Comparison of ENCODE assay signal across 19 cellular contexts in the genomic region with DNA sequence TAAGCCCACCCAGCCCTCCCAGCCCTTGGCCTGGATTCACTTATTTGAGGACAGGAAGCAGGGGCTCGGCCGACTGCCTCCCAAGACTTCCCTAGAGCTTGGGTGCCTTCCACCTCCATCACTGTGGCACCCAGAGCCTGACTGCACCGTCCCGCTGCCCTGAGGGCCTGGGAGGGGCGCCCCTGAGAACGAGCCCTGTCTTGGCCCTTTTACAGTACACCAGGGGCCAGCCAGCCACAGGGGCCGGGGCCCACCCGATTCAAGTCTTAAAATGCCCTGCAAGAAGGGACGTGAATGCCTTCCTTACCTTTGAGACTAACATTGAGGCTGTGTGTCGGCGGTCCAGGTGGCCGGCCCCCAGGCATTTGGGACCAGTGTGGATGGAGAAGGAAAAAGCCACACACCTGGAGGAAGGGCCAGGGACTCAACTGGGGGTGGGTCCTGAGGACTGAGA. TPM values are rescaled to one million over a fixed set of nuclear protein-coding genes. Genes with fewer than 3 reads are reported as not detected.
A peak's percentile ranks its signal among the peaks of the same experiment; 100 is the strongest.
DNase-seq lines count a peak whose midpoint lies in the region; ATAC-seq and TF ChIP-seq lines count a peak whose summit lies in the region.
"Had no signal": no experiment of that assay in that cellular context is flagged by ENCODE, and none has a peak within 500 bp of the region (broad histone marks: within the 10 kb centered on the region; RNA-seq: fewer than 3 reads in every experiment).

No MANE protein-coding gene starts in this region.

- no peak overlapping the region for H3K4me3 Mint-ChIP-seq in T-helper 2 cell treated with Interferon-gamma antibody and Interleukin-4, amounts not matched to agents 5 μg/mL and 100 μg/mL, for 36 hours
- no peak overlapping the region for H3K4me3 Mint-ChIP-seq in CD4-positive, alpha-beta T cell
- H3K4me3 Mint-ChIP-seq in activated naive CD8-positive, alpha-beta T cell treated with anti-CD3 and anti-CD28 coated beads for 36 hours = no peak overlapping the region
- H3K4me3 Mint-ChIP-seq in natural killer cell = no peak overlapping the region
- H3K4me3 Mint-ChIP-seq: nephron had no signal

- no peaks in the 10 kb centered on the region for H3K9me3 Mint-ChIP-seq in T-helper 2 cell treated with Interferon-gamma antibody and Interleukin-4, amounts not matched to agents 5 μg/mL and 100 μg/mL, for 36 hours
- no peaks in the 10 kb centered on the region for H3K9me3 Mint-ChIP-seq in CD4-positive, alpha-beta T cell
- H3K9me3 Mint-ChIP-seq in activated naive CD8-positive, alpha-beta T cell treated with anti-CD3 and anti-CD28 coated beads for 36 hours = no peaks in the 10 kb centered on the region
- no peaks in the 10 kb centered on the region for H3K9me3 Mint-ChIP-seq in natural killer cell
- H3K9me3 Mint-ChIP-seq: H9, nephron had no signal

- no peaks in the 10 kb centered on the region for H3K9me3 ChIP-seq in CD4-positive, alpha-beta T cell (ENCODE audit: control insufficient read depth, low read length)
- H3K9me3 ChIP-seq in thyroid gland = no peaks in the 10 kb centered on the region
- H3K9me3 ChIP-seq: BE2C, prostate gland had no signal

- CTCF ChIA-PET in CD4-positive, alpha-beta T cell (lab: Charles Lee) = no interaction called here

- POLR2A ChIA-PET in CD4-positive, alpha-beta T cell (lab: Charles Lee) = interaction anchor here (18.0 kb wide), 1 partner anchor 11 kb away, joined by 738 read pairs; a partner anchor contains a TSS

- no peaks in the 10 kb centered on the region for H3K4me1 ChIP-seq in thyroid gland
- H3K4me1 ChIP-seq: BE2C, prostate gland had no signal

- H3K4me1 Mint-ChIP-seq in T-helper 2 cell treated with Interferon-gamma antibody and Interleukin-4, amounts not matched to agents 5 μg/mL and 100 μg/mL, for 36 hours (ENCODE audit: low read depth) = peaks cover 43% of the 10 kb centered on the region
- H3K4me1 Mint-ChIP-seq in CD4-positive, alpha-beta T cell (ENCODE audit: low read depth) = peaks cover 70% of the 10 kb centered on the region
- peaks cover 62% of the 10 kb centered on the region for H3K4me1 Mint-ChIP-seq in activated naive CD8-positive, alpha-beta T cell treated with anti-CD3 and anti-CD28 coated beads for 36 hours
- H3K4me1 Mint-ChIP-seq in natural killer cell = peaks cover 38 to 51% of the 10 kb centered on the region in 2 donors

- H3K36me3 Mint-ChIP-seq in T-helper 2 cell treated with Interferon-gamma antibody and Interleukin-4, amounts not matched to agents 5 μg/mL and 100 μg/mL, for 36 hours (ENCODE audit: low read depth) = peaks cover 48% of the 10 kb centered on the region
- H3K36me3 Mint-ChIP-seq in CD4-positive, alpha-beta T cell (ENCODE audit: low read depth) = peaks cover 72% of the 10 kb centered on the region
- H3K36me3 Mint-ChIP-seq in activated naive CD8-positive, alpha-beta T cell treated with anti-CD3 and anti-CD28 coated beads for 36 hours = peaks cover 28% of the 10 kb centered on the region
- peaks cover 8% of the 10 kb centered on the region for H3K36me3 Mint-ChIP-seq in natural killer cell

- H3K4me3 ChIP-seq in thyroid gland (replicated peaks in 1 of 3) = no peak overlapping the region
- H3K4me3 ChIP-seq: prostate gland had no signal

- intact Hi-C loops in CD4-positive, alpha-beta T cell (cut with DNase I, micrococcal nuclease) = no loop called here
- intact Hi-C loops in natural killer cell (cut with micrococcal nuclease) (loop anchor here (10.0 kb wide), 2 partner anchors 475 to 1885 kb away; no protein-coding TSS in a partner anchor), thyroid gland (cut with DNase I) (no loop called here)

- WGBS in thyroid gland, 2 donors = 95 to 100% methylated on average over 4 to 12 of the region's 12 CpGs

- H3K27me3 ChIP-seq in CD4-positive, alpha-beta T cell (ENCODE audit: control insufficient read depth, insufficient read depth, low read length) = no peaks in the 10 kb centered on the region
- H3K27me3 ChIP-seq in thyroid gland = no peaks in the 10 kb centered on the region
- H3K27me3 ChIP-seq: BE2C had no signal

- peak overlapping the region; percentile 60 for H3K27ac Mint-ChIP-seq in T-helper 2 cell treated with Interferon-gamma antibody and Interleukin-4, amounts not matched to agents 5 μg/mL and 100 μg/mL, for 36 hours
- peak overlapping the region; percentile 98 for H3K27ac Mint-ChIP-seq in CD4-positive, alpha-beta T cell
- H3K27ac Mint-ChIP-seq in activated naive CD8-positive, alpha-beta T cell treated with anti-CD3 and anti-CD28 coated beads for 36 hours = peak overlapping the region; percentile 61
- peak overlapping the region; percentile 33 to 64 for H3K27ac Mint-ChIP-seq in natural killer cell
- H3K27ac Mint-ChIP-seq: nephron had no signal

- no peaks in the 10 kb centered on the region for H3K27me3 Mint-ChIP-seq in T-helper 2 cell treated with Interferon-gamma antibody and Interleukin-4, amounts not matched to agents 5 μg/mL and 100 μg/mL, for 36 hours (ENCODE audit: low read depth)
- no peaks in the 10 kb centered on the region for H3K27me3 Mint-ChIP-seq in CD4-positive, alpha-beta T cell
- H3K27me3 Mint-ChIP-seq in activated naive CD8-positive, alpha-beta T cell treated with anti-CD3 and anti-CD28 coated beads for 36 hours = no peaks in the 10 kb centered on the region
- H3K27me3 Mint-ChIP-seq in natural killer cell (ENCODE audit: low read depth in 2 of 2) = no peaks in the 10 kb centered on the region

- no peaks in the 10 kb centered on the region for H3K36me3 ChIP-seq in thyroid gland
- H3K36me3 ChIP-seq: BE2C, prostate gland had no signal

- ATAC-seq in CD4-positive, alpha-beta T cell (ENCODE audit: poor library complexity) = no peak
- no peak for ATAC-seq in natural killer cell
- no peak for ATAC-seq in GM19463 (IDR thresholded peaks at IDR 0.05; ENCODE audit: unreplicated experiment)

- TF ChIP-seq POLR2A in thyroid gland (IDR thresholded peaks at IDR 0.05) = no peak

- TF ChIP-seq CTCF in CD4-positive, alpha-beta T cell (IDR thresholded peaks at IDR 0.05) = no peak
- TF ChIP-seq CTCF in natural killer cell (IDR thresholded peaks at IDR 0.05) (no peak), thyroid gland (IDR thresholded peaks at IDR 0.05) (no peak)

- DNase-seq in T-helper 2 cell treated with Interferon-gamma antibody and Interleukin-4, amounts not matched to agents 5 μg/mL and 100 μg/mL, for 36 hours (ENCODE audit: low spot score) = no peak
- DNase-seq in T-helper 2 cell (no peak), natural killer cell (no peak), thyroid gland (no peak)
- no peak for DNase-seq in CD4-positive, alpha-beta T cell
- DNase-seq in activated naive CD8-positive, alpha-beta T cell treated with anti-CD3 and anti-CD28 coated beads for 36 hours = no peak
- DNase-seq in activated effector memory CD4-positive, alpha-beta T cell treated with Interleukin-2 at 50 U/mL for 16 hours = no peak
- DNase-seq: 8988T; BE2C; H9; hypothalamus; NCI-H146; NCI-H2171; NCI-H526 treated with DMSO at 0.1 percent for 48 hours; stimulated activated CD4-positive, alpha-beta T cell treated with anti-CD3 and anti-CD28 coated beads, Interleukin-4, amount 100 ng/mL, for 4 hours; substantia nigra had no signal

- no peak overlapping the region for H3K27ac ChIP-seq in CD4-positive, alpha-beta T cell (ENCODE audit: low read depth, low read length)
- no peak overlapping the region for H3K27ac ChIP-seq in thyroid gland
- H3K27ac ChIP-seq: prostate gland had no signal

RNA-seq across cellular contexts. Expression of a gene that starts 16.9 kb away (rescaled TPM):
- total RNA-seq in CD4-positive, alpha-beta T cell = 10 to 100 TPM; 62.4 to 62.7 TPM
- total RNA-seq in activated naive CD8-positive, alpha-beta T cell treated with anti-CD3 and anti-CD28 coated beads for 36 hours = 10 to 100 TPM; 36.1 to 37.4 TPM
- total RNA-seq in natural killer cell (10 to 100 TPM; 57.6 to 91.7 (median 88.3) TPM), thyroid gland (1 to 10 TPM; 1.1 to 3.4 (median 1.6) TPM)

RNA-seq across cellular contexts. Expression of a gene that starts 30.1 kb away (rescaled TPM):
- under 1 TPM in 1 of 2 experiments, not detected in 1; 0.22 TPM for total RNA-seq in CD4-positive, alpha-beta T cell
- total RNA-seq in activated naive CD8-positive, alpha-beta T cell treated with anti-CD3 and anti-CD28 coated beads for 36 hours = under 1 TPM; 0.35 to 0.42 TPM
- under 1 TPM; 0.28 to 0.59 (median 0.34) TPM for total RNA-seq in natural killer cell
- total RNA-seq in thyroid gland = 1 to 10 TPM; 1.1 to 2.9 (median 2.7) TPM

Comparison
In these comparisons a context has a peak if more than half of its experiments do, and no peak if none do; other contexts are left out.
1. RNA of a gene that starts 16.9 kb away (total RNA-seq): 57.6 to 91.7 TPM in natural killer cell, 62.4 to 62.7 TPM in CD4-positive, alpha-beta T cell and 36.1 to 37.4 TPM in activated naive CD8-positive, alpha-beta T cell treated with anti-CD3 and anti-CD28 coated beads for 36 hours; 1.1 to 3.4 TPM in thyroid gland; every median in the first group is over 4 times any median in the second.
2. Peak in every context shown above with its lines, with median percentiles within 50 percentile points of each other: H3K27ac Mint-ChIP-seq.